ENCODE assay signal across 11 cellular contexts in genomic region chr18:43789234-43790000, GRCh38.
DNase-seq lines count a peak whose midpoint lies in the region; ATAC-seq and TF ChIP-seq lines count a peak whose summit lies in the region.
"Had no signal": no experiment of that assay in that cellular context is flagged by ENCODE, and none has a peak within 500 bp of the region (broad histone marks: within the 10 kb centered on the region; RNA-seq: fewer than 3 reads in every experiment).

No MANE protein-coding gene starts in this region.

- intact Hi-C loops in left lung (cut with DNase I), result no loop called here
- intact Hi-C loops in activated CD8-positive, alpha-beta T cell treated with anti-CD3 and anti-CD28 coated beads for 36 hours (cut with micrococcal nuclease), result no loop called here

- H3K36me3 ChIP-seq in left lung, result no peaks in the 10 kb centered on the region

- no peaks in the 10 kb centered on the region for H3K4me1 ChIP-seq in left lung

- H3K27ac ChIP-seq in left lung, result no peak overlapping the region

- ATAC-seq in left lung (peak; percentile 30), GM19328 (IDR thresholded peaks at IDR 0.05; ENCODE audit: unreplicated experiment) (no peak)
- no peak for ATAC-seq in activated CD8-positive, alpha-beta T cell treated with anti-CD3 and anti-CD28 coated beads for 36 hours

- POLR2A ChIA-PET in activated CD8-positive, alpha-beta T cell treated with anti-CD3 and anti-CD28 coated beads for 36 hours (lab: Charles Lee), result no interaction called here

- no peak overlapping the region for H3K4me3 Mint-ChIP-seq in chondrocyte (ENCODE audit: unreplicated experiment)
- no peak overlapping the region for H3K4me3 Mint-ChIP-seq in activated CD8-positive, alpha-beta T cell treated with anti-CD3 and anti-CD28 coated beads for 36 hours
- H3K4me3 Mint-ChIP-seq: activated naive CD8-positive, alpha-beta T cell had no signal

- DNase-seq in AG10803 (ENCODE audit: low read depth) (peak; percentile 3), NCI-H1092 (lab: John Stamatoyannopoulos, UW) (peak; percentile 22), chondrocyte (ENCODE audit: low spot score) (no peak), left lung (no peak), LoVo (ENCODE audit: low spot score) (no peak)
- no peak for DNase-seq in stimulated activated CD4-positive, alpha-beta T cell treated with anti-CD3 and anti-CD28 coated beads, Interleukin-4, amount 100 ng/mL, for 4 hours
- DNase-seq in activated CD8-positive, alpha-beta T cell treated with anti-CD3 and anti-CD28 coated beads for 36 hours, result no peak
- DNase-seq: right cardiac atrium; stimulated activated naive CD4-positive, alpha-beta T cell treated with Interleukin-2 at 50 U/mL for 16 hours had no signal

- H3K27ac Mint-ChIP-seq in chondrocyte (ENCODE audit: unreplicated experiment), result no peak overlapping the region
- H3K27ac Mint-ChIP-seq in activated CD8-positive, alpha-beta T cell treated with anti-CD3 and anti-CD28 coated beads for 36 hours, result no peak overlapping the region
- H3K27ac Mint-ChIP-seq: activated naive CD8-positive, alpha-beta T cell had no signal

- CTCF ChIA-PET in activated CD8-positive, alpha-beta T cell treated with anti-CD3 and anti-CD28 coated beads for 36 hours (lab: Charles Lee), result interaction anchor here (1.0 kb wide), 1 partner anchor 14 kb away, joined by 4 read pairs; no protein-coding TSS in a partner anchor

- H3K9me3 Mint-ChIP-seq in chondrocyte (ENCODE audit: low read depth), result peaks cover 1% of the 10 kb centered on the region
- peaks cover 3% of the 10 kb centered on the region for H3K9me3 Mint-ChIP-seq in activated CD8-positive, alpha-beta T cell treated with anti-CD3 and anti-CD28 coated beads for 36 hours

- TF ChIP-seq CTCF in AG10803 (conservative IDR thresholded peaks at IDR 0.05; ENCODE audit: low read length) (peak; percentile 38), chondrocyte (IDR thresholded peaks at IDR 0.05) (peak; percentile 83), left lung (IDR thresholded peaks at IDR 0.05) (no peak)
- no peak for TF ChIP-seq CTCF in activated CD8-positive, alpha-beta T cell treated with anti-CD3 and anti-CD28 coated beads for 36 hours (IDR thresholded peaks at IDR 0.05)

- no peaks in the 10 kb centered on the region for H3K27me3 ChIP-seq in left lung

- H3K27me3 Mint-ChIP-seq in chondrocyte (ENCODE audit: low read depth), result no peaks in the 10 kb centered on the region
- no peaks in the 10 kb centered on the region for H3K27me3 Mint-ChIP-seq in activated CD8-positive, alpha-beta T cell treated with anti-CD3 and anti-CD28 coated beads for 36 hours
- H3K27me3 Mint-ChIP-seq: activated naive CD8-positive, alpha-beta T cell had no signal

- H3K9me3 ChIP-seq in left lung, result no peaks in the 10 kb centered on the region

- no peak overlapping the region for H3K4me3 ChIP-seq in AG10803 (ENCODE audit: low read length)
- no peak overlapping the region for H3K4me3 ChIP-seq in left lung

- H3K36me3 Mint-ChIP-seq in chondrocyte (ENCODE audit: low read depth), result no peaks in the 10 kb centered on the region
- H3K36me3 Mint-ChIP-seq in activated CD8-positive, alpha-beta T cell treated with anti-CD3 and anti-CD28 coated beads for 36 hours (ENCODE audit: low read depth), result no peaks in the 10 kb centered on the region
- H3K36me3 Mint-ChIP-seq: activated naive CD8-positive, alpha-beta T cell had no signal

- H3K4me1 Mint-ChIP-seq in chondrocyte (ENCODE audit: low read depth), result peaks cover 17% of the 10 kb centered on the region
- no peaks in the 10 kb centered on the region for H3K4me1 Mint-ChIP-seq in activated CD8-positive, alpha-beta T cell treated with anti-CD3 and anti-CD28 coated beads for 36 hours (ENCODE audit: low read depth)

Comparison
In these comparisons a context has a peak if more than half of its experiments do, and no peak if none do; other contexts are left out.
1. DNase-seq: peak in AG10803 (single experiment) and NCI-H1092 (single experiment); none in chondrocyte (single experiment), left lung (0 of 2), LoVo (single experiment), stimulated activated CD4-positive, alpha-beta T cell treated with anti-CD3 and anti-CD28 coated beads, Interleukin-4, amount 100 ng/mL, for 4 hours (0 of 2) and activated CD8-positive, alpha-beta T cell treated with anti-CD3 and anti-CD28 coated beads for 36 hours (single experiment).
2. CTCF ChIP-seq: peak in AG10803 (single experiment) and chondrocyte (single experiment); none in left lung (0 of 2) and activated CD8-positive, alpha-beta T cell treated with anti-CD3 and anti-CD28 coated beads for 36 hours (single experiment).